11 cellular contexts compared by ENCODE assay signal in the genomic region with DNA sequence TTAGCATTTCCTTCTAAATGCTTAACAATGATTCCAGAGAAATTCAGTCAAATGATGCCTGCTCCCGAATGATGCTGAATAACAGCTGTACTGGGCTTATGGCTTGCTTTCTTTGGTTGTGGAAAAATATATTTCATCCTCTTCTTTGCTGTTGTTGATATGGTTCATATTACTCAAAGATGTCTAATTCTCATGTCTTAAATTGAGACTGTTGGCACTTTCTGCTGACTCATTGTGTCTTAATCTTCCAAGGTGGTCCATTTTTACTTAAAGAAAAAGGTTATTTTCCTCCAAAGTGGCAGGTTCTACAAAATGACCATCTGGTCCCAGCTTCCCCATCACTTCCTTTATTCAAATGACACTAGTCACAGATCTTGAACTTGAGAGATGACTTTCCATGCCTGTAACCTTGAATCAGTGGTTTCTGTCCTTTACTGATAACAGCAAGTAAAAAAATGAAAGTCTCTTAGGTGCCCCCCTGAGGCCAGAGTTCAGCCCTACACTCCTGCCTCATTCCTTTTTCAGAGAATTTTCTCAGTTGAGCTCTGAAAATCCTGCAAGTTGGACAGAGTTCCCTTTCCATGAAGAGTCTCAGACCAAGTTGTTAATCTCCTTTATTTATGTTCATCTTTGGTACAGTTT. TPM values are rescaled to one million over a fixed set of nuclear protein-coding genes. Genes with fewer than 3 reads are reported as not detected.
DNase-seq lines count a peak whose midpoint lies in the region; ATAC-seq and TF ChIP-seq lines count a peak whose summit lies in the region.
"Had no signal": no experiment of that assay in that cellular context is flagged by ENCODE, and none has a peak within 500 bp of the region (broad histone marks: within the 10 kb centered on the region; RNA-seq: fewer than 3 reads in every experiment).

No MANE protein-coding gene starts in this region.

- CTCF ChIA-PET in Panc1 (lab: Charles Lee) = no interaction called here

- no peaks in the 10 kb centered on the region for H3K36me3 ChIP-seq in Panc1 (ENCODE audit: control insufficient read depth, insufficient read depth, low read length)
- H3K36me3 ChIP-seq: suprapubic skin had no signal

- no TSS peak for BruUV-seq in Panc1 (replicated peaks; lab: Mats Ljungman, UMichigan)

- intact Hi-C loops in Panc1 (cut with micrococcal nuclease; ENCODE audit: unreplicated experiment) = no loop called here
- intact Hi-C loops in sciatic nerve (cut with DNase I) = no loop called here

- POLR2A ChIA-PET in Panc1 (lab: Charles Lee) = no interaction called here

- H3K4me1 ChIP-seq in Panc1 (ENCODE audit: control insufficient read depth, insufficient read depth, low read length) = no peaks in the 10 kb centered on the region
- H3K4me1 ChIP-seq: suprapubic skin had no signal

- ATAC-seq in HG02973 (IDR thresholded peaks at IDR 0.05; ENCODE audit: unreplicated experiment) (peak; percentile 54), Panc1 (no peak), omental fat pad (ENCODE audit: low FRiP score) (no peak), sciatic nerve (no peak)
- ATAC-seq: activated CD4-positive, CD25-positive, alpha-beta regulatory T cell treated with anti-CD3 and anti-CD28 coated beads, Interleukin-2, amount 50 U/mL, for 24 hours had no signal

- DNase-seq in DMS 273 (lab: John Stamatoyannopoulos, UW; ENCODE audit: unreplicated experiment) (peak; percentile 62), Panc1 (ENCODE audit: low read depth, low spot score) (no peak), fibroblast of pulmonary artery (ENCODE audit: low read depth) (no peak), OCI-M2 (lab: John Stamatoyannopoulos, UW; ENCODE audit: unreplicated experiment) (no peak), omental fat pad (ENCODE audit: low spot score) (no peak), sciatic nerve (ENCODE audit: low spot score) (no peak)
- no peak for DNase-seq in stimulated activated CD4-positive, alpha-beta T cell treated with anti-CD3 and anti-CD28 coated beads, Interleukin-2, amount 100 ng/mL, for 48 hours
- DNase-seq: retina had no signal

- H3K27me3 ChIP-seq in Panc1 (ENCODE audit: control insufficient read depth, insufficient read depth, low read length) = peaks cover 7% of the 10 kb centered on the region
- H3K27me3 ChIP-seq: suprapubic skin had no signal

- in situ Hi-C loops in Panc1 (cut with HindIII; ENCODE audit: low pct_unique_long_range_greater_than_20kb, low sequenced_read_pairs) = no loop called here

- H3K27ac ChIP-seq in Panc1 (ENCODE audit: low read length) = no peak overlapping the region
- H3K27ac ChIP-seq: suprapubic skin had no signal

- H3K4me3 ChIP-seq in Panc1 (ENCODE audit: low read depth in 2 of 2, low read length in 2 of 2) (no peak overlapping the region), fibroblast of pulmonary artery (replicated peaks; ENCODE audit: low read depth, low read length) (no peak overlapping the region)
- H3K4me3 ChIP-seq: suprapubic skin had no signal

- H3K9me3 ChIP-seq in Panc1 (ENCODE audit: control insufficient read depth, insufficient read depth, low read depth, low read length) = no peaks in the 10 kb centered on the region
- H3K9me3 ChIP-seq: suprapubic skin had no signal

- peak; percentile 16; the same call in 1 of the 2 replicates for TF ChIP-seq CTCF in Panc1 (IDR thresholded peaks at IDR 0.05)
- peak; percentile 10 for TF ChIP-seq CTCF in fibroblast of pulmonary artery (IDR thresholded peaks at IDR 0.05; ENCODE audit: low read length, missing control alignments)
- TF ChIP-seq CTCF in omental fat pad (IDR thresholded peaks at IDR 0.05) = no peak

RNA-seq across cellular contexts. Expression of gene SNAP25, which starts 6.9 kb away (rescaled TPM):
- 0.69 TPM for total RNA-seq in Panc1 (2021; ENCODE audit: unreplicated experiment)
- polyA plus RNA-seq in Panc1 (2012; ENCODE audit: insufficient read length) = 0.92 TPM
- total RNA-seq in omental fat pad = 1 to 10 TPM in 2 of 4 donors, under 1 TPM in 2; 0.47 to 4.8 (median 1.2) TPM
- 2.5 TPM for total RNA-seq in sciatic nerve

Comparison
In these comparisons a context has a peak if more than half of its experiments do, and no peak if none do; other contexts are left out.
1. CTCF ChIP-seq: peak in Panc1 (single experiment) and fibroblast of pulmonary artery (single experiment); none in omental fat pad (0 of 3).